ENCODE assay signal across 1 cellular context in genomic region chr5:150142800-150143724, GRCh38.
TF ChIP-seq lines count a peak whose summit lies in the region.

No MANE protein-coding gene starts in this region.

TF ChIP-seq in HepG2, 621 proteins besides CTCF, POLR2A, EP300 and RAD21 (continued from another document and continues in another):
- TF ChIP-seq KDM5B (CRISPR knock-in tag; IDR thresholded peaks at IDR 0.05; ENCODE audit: borderline replicate concordance): no peak
- TF ChIP-seq, protein P1, sequence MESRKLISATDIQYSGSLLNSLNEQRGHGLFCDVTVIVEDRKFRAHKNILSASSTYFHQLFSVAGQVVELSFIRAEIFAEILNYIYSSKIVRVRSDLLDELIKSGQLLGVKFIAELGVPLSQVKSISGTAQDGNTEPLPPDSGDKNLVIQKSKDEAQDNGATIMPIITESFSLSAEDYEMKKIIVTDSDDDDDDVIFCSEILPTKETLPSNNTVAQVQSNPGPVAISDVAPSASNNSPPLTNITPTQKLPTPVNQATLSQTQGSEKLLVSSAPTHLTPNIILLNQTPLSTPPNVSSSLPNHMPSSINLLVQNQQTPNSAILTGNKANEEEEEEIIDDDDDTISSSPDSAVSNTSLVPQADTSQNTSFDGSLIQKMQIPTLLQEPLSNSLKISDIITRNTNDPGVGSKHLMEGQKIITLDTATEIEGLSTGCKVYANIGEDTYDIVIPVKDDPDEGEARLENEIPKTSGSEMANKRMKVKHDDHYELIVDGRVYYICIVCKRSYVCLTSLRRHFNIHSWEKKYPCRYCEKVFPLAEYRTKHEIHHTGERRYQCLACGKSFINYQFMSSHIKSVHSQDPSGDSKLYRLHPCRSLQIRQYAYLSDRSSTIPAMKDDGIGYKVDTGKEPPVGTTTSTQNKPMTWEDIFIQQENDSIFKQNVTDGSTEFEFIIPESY (CRISPR knock-in tag; IDR thresholded peaks at IDR 0.05): peak; percentile 96
- TF ChIP-seq PREB (CRISPR knock-in tag; IDR thresholded peaks at IDR 0.05): no peak
- TF ChIP-seq ZBTB40 (IDR thresholded peaks at IDR 0.05): no peak
- TF ChIP-seq ZBTB40 (CRISPR knock-in tag; IDR thresholded peaks at IDR 0.05): peak; percentile 35; the same call in 1 of the 2 replicates
- 0 out of 2 replicates have a peak, but pooled peaks have one; percentile 9 for TF ChIP-seq ZNF329 (CRISPR knock-in tag; IDR thresholded peaks at IDR 0.05; ENCODE audit: low read depth)
- peak; percentile 93 for TF ChIP-seq ZNF263 (CRISPR knock-in tag; IDR thresholded peaks at IDR 0.05)
- TF ChIP-seq ZSCAN12 (CRISPR knock-in tag; IDR thresholded peaks at IDR 0.05): no peak
- no peak for TF ChIP-seq ZNF550 (CRISPR knock-in tag; IDR thresholded peaks at IDR 0.05; ENCODE audit: borderline replicate concordance)
- peak; percentile 7; the same call in 1 of the 2 replicates for TF ChIP-seq ZNF12 (CRISPR knock-in tag; IDR thresholded peaks at IDR 0.05)
- TF ChIP-seq, protein P2, sequence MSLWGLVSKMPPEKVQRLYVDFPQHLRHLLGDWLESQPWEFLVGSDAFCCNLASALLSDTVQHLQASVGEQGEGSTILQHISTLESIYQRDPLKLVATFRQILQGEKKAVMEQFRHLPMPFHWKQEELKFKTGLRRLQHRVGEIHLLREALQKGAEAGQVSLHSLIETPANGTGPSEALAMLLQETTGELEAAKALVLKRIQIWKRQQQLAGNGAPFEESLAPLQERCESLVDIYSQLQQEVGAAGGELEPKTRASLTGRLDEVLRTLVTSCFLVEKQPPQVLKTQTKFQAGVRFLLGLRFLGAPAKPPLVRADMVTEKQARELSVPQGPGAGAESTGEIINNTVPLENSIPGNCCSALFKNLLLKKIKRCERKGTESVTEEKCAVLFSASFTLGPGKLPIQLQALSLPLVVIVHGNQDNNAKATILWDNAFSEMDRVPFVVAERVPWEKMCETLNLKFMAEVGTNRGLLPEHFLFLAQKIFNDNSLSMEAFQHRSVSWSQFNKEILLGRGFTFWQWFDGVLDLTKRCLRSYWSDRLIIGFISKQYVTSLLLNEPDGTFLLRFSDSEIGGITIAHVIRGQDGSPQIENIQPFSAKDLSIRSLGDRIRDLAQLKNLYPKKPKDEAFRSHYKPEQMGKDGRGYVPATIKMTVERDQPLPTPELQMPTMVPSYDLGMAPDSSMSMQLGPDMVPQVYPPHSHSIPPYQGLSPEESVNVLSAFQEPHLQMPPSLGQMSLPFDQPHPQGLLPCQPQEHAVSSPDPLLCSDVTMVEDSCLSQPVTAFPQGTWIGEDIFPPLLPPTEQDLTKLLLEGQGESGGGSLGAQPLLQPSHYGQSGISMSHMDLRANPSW (CRISPR knock-in tag; IDR thresholded peaks at IDR 0.05; ENCODE audit: borderline replicate concordance): no peak
- TF ChIP-seq ZNF354B (CRISPR knock-in tag; IDR thresholded peaks at IDR 0.05): no peak
- TF ChIP-seq ZNF562 (CRISPR knock-in tag; IDR thresholded peaks at IDR 0.05; ENCODE audit: borderline replicate concordance): no peak
- no peak for TF ChIP-seq AHR (CRISPR knock-in tag; IDR thresholded peaks at IDR 0.05)
- peak; percentile 98 for TF ChIP-seq SP5 (CRISPR knock-in tag; IDR thresholded peaks at IDR 0.05; ENCODE audit: borderline replicate concordance, low read depth)
- no peak for TF ChIP-seq CCAR2 (optimal IDR thresholded peaks at IDR 0.05; ENCODE audit: low read depth, low read length)
- TF ChIP-seq, protein P3, sequence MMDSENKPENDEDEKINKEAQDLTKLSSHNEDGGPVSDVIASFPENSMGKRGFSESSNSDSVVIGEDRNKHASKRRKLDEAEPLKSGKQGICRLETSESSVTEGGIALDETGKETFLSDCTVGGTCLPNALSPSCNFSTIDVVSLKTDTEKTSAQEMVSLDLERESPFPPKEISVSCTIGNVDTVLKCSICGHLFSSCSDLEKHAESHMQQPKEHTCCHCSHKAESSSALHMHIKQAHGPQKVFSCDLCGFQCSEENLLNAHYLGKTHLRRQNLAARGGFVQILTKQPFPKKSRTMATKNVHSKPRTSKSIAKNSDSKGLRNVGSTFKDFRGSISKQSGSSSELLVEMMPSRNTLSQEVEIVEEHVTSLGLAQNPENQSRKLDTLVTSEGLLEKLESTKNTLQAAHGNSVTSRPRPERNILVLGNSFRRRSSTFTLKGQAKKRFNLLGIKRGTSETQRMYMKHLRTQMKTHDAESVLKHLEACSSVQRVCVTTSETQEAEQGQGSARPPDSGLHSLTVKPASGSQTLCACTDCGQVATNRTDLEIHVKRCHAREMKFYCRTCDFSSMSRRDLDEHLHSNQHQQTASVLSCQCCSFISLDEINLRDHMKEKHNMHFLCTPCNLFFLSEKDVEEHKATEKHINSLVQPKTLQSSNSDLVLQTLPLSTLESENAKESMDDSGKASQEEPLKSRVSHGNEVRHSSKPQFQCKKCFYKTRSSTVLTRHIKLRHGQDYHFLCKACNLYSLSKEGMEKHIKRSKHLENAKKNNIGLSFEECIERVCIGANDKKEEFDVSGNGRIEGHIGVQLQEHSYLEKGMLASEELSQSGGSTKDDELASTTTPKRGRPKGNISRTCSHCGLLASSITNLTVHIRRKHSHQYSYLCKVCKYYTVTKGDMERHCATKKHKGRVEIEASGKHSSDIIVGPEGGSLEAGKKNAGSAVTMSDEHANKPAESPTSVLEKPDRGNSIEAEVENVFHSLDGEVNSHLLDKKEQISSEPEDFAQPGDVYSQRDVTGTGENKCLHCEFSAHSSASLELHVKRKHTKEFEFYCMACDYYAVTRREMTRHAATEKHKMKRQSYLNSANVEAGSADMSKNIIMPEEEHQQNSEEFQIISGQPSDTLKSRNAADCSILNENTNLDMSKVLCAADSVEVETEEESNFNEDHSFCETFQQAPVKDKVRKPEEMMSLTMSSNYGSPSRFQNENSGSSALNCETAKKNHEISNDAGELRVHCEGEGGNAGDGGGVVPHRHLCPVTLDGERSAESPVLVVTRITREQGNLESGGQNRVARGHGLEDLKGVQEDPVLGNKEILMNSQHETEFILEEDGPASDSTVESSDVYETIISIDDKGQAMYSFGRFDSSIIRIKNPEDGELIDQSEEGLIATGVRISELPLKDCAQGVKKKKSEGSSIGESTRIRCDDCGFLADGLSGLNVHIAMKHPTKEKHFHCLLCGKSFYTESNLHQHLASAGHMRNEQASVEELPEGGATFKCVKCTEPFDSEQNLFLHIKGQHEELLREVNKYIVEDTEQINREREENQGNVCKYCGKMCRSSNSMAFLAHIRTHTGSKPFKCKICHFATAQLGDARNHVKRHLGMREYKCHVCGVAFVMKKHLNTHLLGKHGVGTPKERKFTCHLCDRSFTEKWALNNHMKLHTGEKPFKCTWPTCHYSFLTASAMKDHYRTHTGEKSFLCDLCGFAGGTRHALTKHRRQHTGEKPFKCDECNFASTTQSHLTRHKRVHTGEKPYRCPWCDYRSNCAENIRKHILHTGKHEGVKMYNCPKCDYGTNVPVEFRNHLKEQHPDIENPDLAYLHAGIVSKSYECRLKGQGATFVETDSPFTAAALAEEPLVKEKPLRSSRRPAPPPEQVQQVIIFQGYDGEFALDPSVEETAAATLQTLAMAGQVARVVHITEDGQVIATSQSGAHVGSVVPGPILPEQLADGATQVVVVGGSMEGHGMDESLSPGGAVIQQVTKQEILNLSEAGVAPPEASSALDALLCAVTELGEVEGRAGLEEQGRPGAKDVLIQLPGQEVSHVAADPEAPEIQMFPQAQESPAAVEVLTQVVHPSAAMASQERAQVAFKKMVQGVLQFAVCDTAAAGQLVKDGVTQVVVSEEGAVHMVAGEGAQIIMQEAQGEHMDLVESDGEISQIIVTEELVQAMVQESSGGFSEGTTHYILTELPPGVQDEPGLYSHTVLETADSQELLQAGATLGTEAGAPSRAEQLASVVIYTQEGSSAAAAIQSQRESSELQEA (CRISPR knock-in tag; IDR thresholded peaks at IDR 0.05; ENCODE audit: not compliant biosample characterization): no peak
- no peak for TF ChIP-seq ZBTB49 (CRISPR knock-in tag; IDR thresholded peaks at IDR 0.05; ENCODE audit: borderline replicate concordance)
- no peak for TF ChIP-seq IRX3 (CRISPR knock-in tag; IDR thresholded peaks at IDR 0.05; ENCODE audit: borderline replicate concordance, low read depth)
- no peak for TF ChIP-seq KLF6 (CRISPR knock-in tag; IDR thresholded peaks at IDR 0.05)
- TF ChIP-seq ZNF577 (CRISPR knock-in tag; IDR thresholded peaks at IDR 0.05; ENCODE audit: borderline replicate concordance, low read depth): no peak
- TF ChIP-seq POLR2G (IDR thresholded peaks at IDR 0.05; ENCODE audit: low read depth, low read length): peak; percentile 56
- TF ChIP-seq ZNF607 (CRISPR knock-in tag; IDR thresholded peaks at IDR 0.05; ENCODE audit: borderline replicate concordance): no peak
- no peak for TF ChIP-seq ZNF598 (CRISPR knock-in tag; IDR thresholded peaks at IDR 0.05; ENCODE audit: borderline replicate concordance)
- TF ChIP-seq ATF7 (IDR thresholded peaks at IDR 0.05): no peak
- 0 out of 2 replicates have a peak, but pooled peaks have one; percentile 12 for TF ChIP-seq ATF7 (CRISPR knock-in tag; IDR thresholded peaks at IDR 0.05)
- no peak for TF ChIP-seq ETV6 (CRISPR knock-in tag; conservative IDR thresholded peaks at IDR 0.05)
